ENCODE assay signal across 10 cellular contexts in genomic region chr4:152255437-152255836, GRCh38.
DNase-seq lines count a peak whose midpoint lies in the region; ATAC-seq, FAIRE-seq and TF ChIP-seq lines count a peak whose summit lies in the region.
"Had no signal": no experiment of that assay in that cellular context is flagged by ENCODE, and none has a peak within 500 bp of the region (broad histone marks: within the 10 kb centered on the region; RNA-seq: fewer than 3 reads in every experiment).

No MANE protein-coding gene starts in this region.

- peaks cover 11% of the 10 kb centered on the region for H3K9me3 ChIP-seq in BLaER1
- H3K9me3 ChIP-seq: pancreas had no signal

- ATAC-seq in GM19372 (IDR thresholded peaks at IDR 0.05; ENCODE audit: low read depth, unreplicated experiment) (peak; percentile 83), HG03378 (IDR thresholded peaks at IDR 0.05; ENCODE audit: unreplicated experiment) (peak; percentile 90)

- no peak overlapping the region for H3K27ac ChIP-seq in BLaER1
- H3K27ac ChIP-seq: pancreas had no signal

- H3K4me1 ChIP-seq in BLaER1: peaks cover 46% of the 10 kb centered on the region
- H3K4me1 ChIP-seq: pancreas had no signal

- H3K36me3 ChIP-seq in BLaER1 (no peaks in the 10 kb centered on the region), bronchial epithelial cell (ENCODE audit: control insufficient read depth, insufficient read depth, low read length) (no peaks in the 10 kb centered on the region)
- H3K36me3 ChIP-seq: pancreas had no signal

- TF ChIP-seq CTCF in bronchial epithelial cell (IDR thresholded peaks at IDR 0.05; ENCODE audit: insufficient read depth, low read length, severe bottlenecking) (no peak), endothelial cell (IDR thresholded peaks at IDR 0.05; ENCODE audit: unreplicated experiment) (no peak)

- no peak overlapping the region for H3K4me3 Mint-ChIP-seq in T-helper 2 cell treated with Interferon-gamma antibody and Interleukin-4, amounts not matched to agents 5 μg/mL and 100 μg/mL, for 36 hours
- no peak overlapping the region for H3K4me3 Mint-ChIP-seq in endothelial cell (ENCODE audit: unreplicated experiment)

- peaks cover 30% of the 10 kb centered on the region for H3K4me1 Mint-ChIP-seq in T-helper 2 cell treated with Interferon-gamma antibody and Interleukin-4, amounts not matched to agents 5 μg/mL and 100 μg/mL, for 36 hours (ENCODE audit: low read depth)
- H3K4me1 Mint-ChIP-seq in endothelial cell (ENCODE audit: unreplicated experiment): no peaks in the 10 kb centered on the region

- peak overlapping the region; percentile 68 for H3K4me2 ChIP-seq in BLaER1

- no peak for FAIRE-seq in bronchial epithelial cell (lab: Jason Lieb, UNC)
- FAIRE-seq: G401.6, pancreas had no signal

- H3K9me3 Mint-ChIP-seq in T-helper 2 cell treated with Interferon-gamma antibody and Interleukin-4, amounts not matched to agents 5 μg/mL and 100 μg/mL, for 36 hours: peaks cover 15% of the 10 kb centered on the region
- H3K9me3 Mint-ChIP-seq in endothelial cell (ENCODE audit: unreplicated experiment): no peaks in the 10 kb centered on the region

- peaks cover 15% of the 10 kb centered on the region for H3K36me3 Mint-ChIP-seq in T-helper 2 cell treated with Interferon-gamma antibody and Interleukin-4, amounts not matched to agents 5 μg/mL and 100 μg/mL, for 36 hours (ENCODE audit: low read depth)
- peaks cover 6% of the 10 kb centered on the region for H3K36me3 Mint-ChIP-seq in endothelial cell (ENCODE audit: low read depth, unreplicated experiment)

- H4K20me1 ChIP-seq in BLaER1: no peaks in the 10 kb centered on the region

- DNase-seq in T-helper 2 cell treated with Interferon-gamma antibody and Interleukin-4, amounts not matched to agents 5 μg/mL and 100 μg/mL, for 36 hours (ENCODE audit: low spot score): peak; percentile 74
- DNase-seq in bronchial epithelial cell (ENCODE audit: low read depth) (peak; percentile 77), iPS-NIHi7 (ENCODE audit: extremely low spot score) (no peak), endothelial cell (ENCODE audit: low spot score) (no peak)
- DNase-seq in stimulated activated CD8-positive, alpha-beta memory T cell treated with anti-CD3 and anti-CD28 coated beads, Interleukin-12 subunit alpha, Interleukin-12 subunit beta, amount 100 ng/mL, for 24 hours (ENCODE audit: extremely low read depth): peak; percentile 16
- DNase-seq: pancreas had no signal

- H3K4me3 ChIP-seq in BLaER1 (no peak overlapping the region), bronchial epithelial cell (ENCODE audit: low read depth, low read length) (no peak overlapping the region)
- H3K4me3 ChIP-seq: pancreas had no signal

- H3K9ac ChIP-seq in BLaER1: peak overlapping the region; percentile 37; the same call in 1 of the 2 replicates

- H3K27me3 ChIP-seq in BLaER1 (no peaks in the 10 kb centered on the region), bronchial epithelial cell (ENCODE audit: control insufficient read depth, insufficient read depth, low read length) (no peaks in the 10 kb centered on the region)
- H3K27me3 ChIP-seq: pancreas had no signal

- no peaks in the 10 kb centered on the region for H3K27me3 Mint-ChIP-seq in T-helper 2 cell treated with Interferon-gamma antibody and Interleukin-4, amounts not matched to agents 5 μg/mL and 100 μg/mL, for 36 hours (ENCODE audit: low read depth)
- peaks cover 2% of the 10 kb centered on the region for H3K27me3 Mint-ChIP-seq in endothelial cell (ENCODE audit: unreplicated experiment)

- no peak overlapping the region for H3K27ac Mint-ChIP-seq in T-helper 2 cell treated with Interferon-gamma antibody and Interleukin-4, amounts not matched to agents 5 μg/mL and 100 μg/mL, for 36 hours
- H3K27ac Mint-ChIP-seq in endothelial cell (ENCODE audit: unreplicated experiment): no peak overlapping the region

Comparison
In these comparisons a context has a peak if more than half of its experiments do, and no peak if none do; other contexts are left out.
1. DNase-seq: peak in T-helper 2 cell treated with Interferon-gamma antibody and Interleukin-4, amounts not matched to agents 5 μg/mL and 100 μg/mL, for 36 hours (single experiment), bronchial epithelial cell (single experiment) and stimulated activated CD8-positive, alpha-beta memory T cell treated with anti-CD3 and anti-CD28 coated beads, Interleukin-12 subunit alpha, Interleukin-12 subunit beta, amount 100 ng/mL, for 24 hours (single experiment); none in iPS-NIHi7 (single experiment) and endothelial cell (single experiment).